8 cellular contexts compared by ENCODE assay signal in the genomic region with DNA sequence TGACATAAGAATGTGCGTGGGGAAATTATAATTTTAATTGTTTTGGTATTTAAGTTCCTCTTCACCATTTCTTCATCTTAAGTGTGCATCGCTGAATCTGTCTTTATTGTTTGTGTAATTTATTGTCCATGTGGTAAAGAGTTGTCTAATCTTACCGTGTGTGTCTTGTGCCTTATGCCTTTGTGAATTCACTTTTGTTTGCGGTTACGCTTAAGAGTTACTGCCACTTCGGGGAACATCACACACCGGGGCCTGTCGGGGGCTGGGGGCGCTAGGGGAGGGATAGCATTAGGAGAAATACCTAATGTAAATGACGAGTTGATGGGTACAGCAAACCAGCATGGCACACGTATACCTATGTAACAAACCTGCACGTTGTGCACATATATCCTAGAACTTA. TPM values are rescaled to one million over a fixed set of nuclear protein-coding genes. Genes with fewer than 3 reads are reported as not detected.
DNase-seq lines count a peak whose midpoint lies in the region; ATAC-seq and TF ChIP-seq lines count a peak whose summit lies in the region.

No MANE protein-coding gene starts in this region.

- H3K4me3 ChIP-seq in fibroblast of mammary gland (ENCODE audit: control insufficient read depth, low read depth, low read length): peak overlapping the region; percentile 72
- peak overlapping the region; percentile 94 to 98 (median 94) for H3K4me3 ChIP-seq in gastrocnemius medialis

- in situ Hi-C loops in GM13977 (cut with MboI; ENCODE audit: low pct_unique_long_range_greater_than_20kb, low sequenced_read_pairs, unreplicated experiment) (no loop called here), SK-MEL-5 (cut with HindIII; ENCODE audit: low pct_unique_long_range_greater_than_20kb, low sequenced_read_pairs) (no loop called here), gastrocnemius medialis (cut with MboI; ENCODE audit: low sequenced_read_pairs in 4 of 4) (no loop called here), G401 (cut with HindIII; ENCODE audit: low sequenced_read_pairs) (no loop called here)

- no peak for TF ChIP-seq POLR2A in gastrocnemius medialis (IDR thresholded peaks at IDR 0.05)

- H3K27ac ChIP-seq in gastrocnemius medialis: peak overlapping the region in 3 of 4 donors; percentile 84 to 96 (median 93)

- ATAC-seq in gastrocnemius medialis: no peak

- intact Hi-C loops in gastrocnemius medialis (cut with DNase I; ENCODE audit: low total_unique reads): loop anchor here (5.0 kb wide), 1 partner anchor 330 kb away; the partner anchor contains the start of gene SLC25A38

- DNase-seq in GM13977 (ENCODE audit: low spot score) (peak; percentile 32), SK-MEL-5 (ENCODE audit: low read depth, low spot score) (peak; percentile 2), fibroblast of mammary gland (ENCODE audit: low read depth) (peak; percentile 4), gastrocnemius medialis (no peak), G401 (ENCODE audit: low spot score) (no peak), NK-92 (lab: John Stamatoyannopoulos, UW; ENCODE audit: unreplicated experiment) (no peak)
- DNase-seq in stimulated activated CD4-positive, alpha-beta T cell treated with anti-CD3 and anti-CD28 coated beads, Interleukin-2, amount 100 ng/mL, for 48 hours: no peak
- no peak for DNase-seq in stimulated activated CD4-positive, alpha-beta T cell treated with anti-CD3 and anti-CD28 coated beads, Interleukin-4, amount 100 ng/mL, for 1 hour

- TF ChIP-seq CTCF in GM13977 (IDR thresholded peaks at IDR 0.05; ENCODE audit: extremely low read depth, insufficient read depth, missing control alignments) (no peak), fibroblast of mammary gland (conservative IDR thresholded peaks at IDR 0.05; ENCODE audit: control insufficient read depth, insufficient read depth, low read depth, low read length) (no peak), gastrocnemius medialis (IDR thresholded peaks at IDR 0.05 in 4 of 5, conservative IDR thresholded peaks at IDR 0.05 in 1 of 5) (no peak)

- no peaks in the 10 kb centered on the region for H3K36me3 ChIP-seq in gastrocnemius medialis

- peaks cover 22 to 25% of the 10 kb centered on the region in 2 donors for H3K4me1 ChIP-seq in gastrocnemius medialis

- no peaks in the 10 kb centered on the region for H3K9me3 ChIP-seq in gastrocnemius medialis

- no peaks in the 10 kb centered on the region for H3K27me3 ChIP-seq in gastrocnemius medialis

RNA-seq across cellular contexts. Expression of gene WDR48, which starts 0.8 kb away (rescaled TPM):
- total RNA-seq in SK-MEL-5 (2014; rRNA removed; shearing (Covaris generic)): 31.0 and 33.7 TPM in 2 replicates
- polyA plus RNA-seq in SK-MEL-5 (2015; cell fraction: cytosol; rRNA removed): 17.8 and 24.0 TPM in 2 replicates
- polyA plus RNA-seq in SK-MEL-5 (2015; cell fraction: nucleus; rRNA removed): 77.5 and 78.3 TPM in 2 replicates
- 10 to 100 TPM; 14.8 to 26.5 (median 19.8) TPM for total RNA-seq in gastrocnemius medialis
- 21.2 and 27.1 TPM in 2 replicates for total RNA-seq in G401 (2014; rRNA removed; shearing (Covaris generic))

RNA-seq across cellular contexts. Expression of gene SCN11A, which starts 0.9 kb away (rescaled TPM):
- not detected in 2 replicates for total RNA-seq in SK-MEL-5 (2014; rRNA removed; shearing (Covaris generic))
- not detected in 2 replicates for polyA plus RNA-seq in SK-MEL-5 (2015; cell fraction: cytosol; rRNA removed)
- not detected in 2 replicates for polyA plus RNA-seq in SK-MEL-5 (2015; cell fraction: nucleus; rRNA removed)
- total RNA-seq in gastrocnemius medialis: under 1 TPM in 1 of 4 donors, not detected in 3; 0.04 TPM
- total RNA-seq in G401 (2014; rRNA removed; shearing (Covaris generic)): not detected in 2 replicates

RNA-seq across cellular contexts. Expression of gene GORASP1, which starts 54.8 kb away (rescaled TPM):
- total RNA-seq in SK-MEL-5 (2014; rRNA removed; shearing (Covaris generic)): 56.8 and 58.2 TPM in 2 replicates
- 56.3 and 62.0 TPM in 2 replicates for polyA plus RNA-seq in SK-MEL-5 (2015; cell fraction: cytosol; rRNA removed)
- 317 and 364 TPM in 2 replicates for polyA plus RNA-seq in SK-MEL-5 (2015; cell fraction: nucleus; rRNA removed)
- total RNA-seq in gastrocnemius medialis: 10 to 100 TPM; 34.3 to 81.9 (median 38.5) TPM
- total RNA-seq in G401 (2014; rRNA removed; shearing (Covaris generic)): 28.2 and 37.3 TPM in 2 replicates

RNA-seq across cellular contexts. Expression of gene TTC21A, which starts 54.9 kb away (rescaled TPM):
- total RNA-seq in SK-MEL-5 (2014; rRNA removed; shearing (Covaris generic)): 0.95 and 1.7 TPM in 2 replicates
- polyA plus RNA-seq in SK-MEL-5 (2015; cell fraction: cytosol; rRNA removed): 1.2 and 2.6 TPM in 2 replicates
- polyA plus RNA-seq in SK-MEL-5 (2015; cell fraction: nucleus; rRNA removed): 29.1 and 31.5 TPM in 2 replicates
- 1 to 10 TPM in 2 of 4 donors, under 1 TPM in 2; 0.33 to 4.3 (median 1.1) TPM for total RNA-seq in gastrocnemius medialis
- 1.2 and 4.8 TPM in 2 replicates for total RNA-seq in G401 (2014; rRNA removed; shearing (Covaris generic))

Comparison
In these comparisons a context has a peak if more than half of its experiments do, and no peak if none do; other contexts are left out.
1. DNase-seq: peak in GM13977 (single experiment), SK-MEL-5 (single experiment) and fibroblast of mammary gland (single experiment); none in gastrocnemius medialis (0 of 2), stimulated activated CD4-positive, alpha-beta T cell treated with anti-CD3 and anti-CD28 coated beads, Interleukin-2, amount 100 ng/mL, for 48 hours (0 of 2), G401 (single experiment), stimulated activated CD4-positive, alpha-beta T cell treated with anti-CD3 and anti-CD28 coated beads, Interleukin-4, amount 100 ng/mL, for 1 hour (single experiment) and NK-92 (single experiment).